Comparison of ENCODE assay signal across 15 cellular contexts in the genomic region with DNA sequence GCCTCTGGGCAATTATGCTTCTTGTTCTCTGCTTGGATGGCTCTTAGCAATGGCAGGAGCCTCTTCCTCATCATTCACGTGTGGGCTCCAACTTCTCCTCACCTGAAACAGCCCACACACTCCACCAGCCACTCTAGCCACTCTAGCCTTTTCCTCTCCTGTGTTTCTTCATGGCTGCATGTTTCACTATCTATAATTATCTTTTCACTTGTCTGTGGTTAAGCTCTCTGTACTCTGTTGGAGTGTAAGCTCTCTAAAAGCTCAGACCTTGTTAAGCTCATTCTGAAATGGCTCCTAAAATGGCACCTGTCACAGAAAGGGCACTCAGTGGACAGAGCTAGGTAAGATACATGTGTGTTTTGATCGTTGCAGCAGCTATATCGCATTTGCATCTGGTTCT.
DNase-seq lines count a peak whose midpoint lies in the region; ATAC-seq and TF ChIP-seq lines count a peak whose summit lies in the region.
"Had no signal": no experiment of that assay in that cellular context is flagged by ENCODE, and none has a peak within 500 bp of the region (broad histone marks: within the 10 kb centered on the region; RNA-seq: fewer than 3 reads in every experiment).

No MANE protein-coding gene starts in this region.

- peaks cover 32% of the 10 kb centered on the region for H3K4me1 Mint-ChIP-seq in central memory CD8-positive, alpha-beta T cell

- no peaks in the 10 kb centered on the region for H3K27me3 Mint-ChIP-seq in central memory CD8-positive, alpha-beta T cell
- H3K27me3 Mint-ChIP-seq: activated CD4-positive, alpha-beta T cell treated with anti-CD3 and anti-CD28 coated beads, Interleukin-2, amount 10 ng/mL, durations not matched to agents 7 days and 5 days; stimulated activated naive B cell treated with anti-CD40 and anti-IgM and Interleukin-4, amounts not matched to agents 10 μg/mL and 1 μg/mL and 100 μg/mL, for 72 hours had no signal

- no peak for TF ChIP-seq CTCF in GM12864 (IDR thresholded peaks at IDR 0.05; ENCODE audit: low read depth, low read length, missing control alignments)

- H3K27ac Mint-ChIP-seq in central memory CD8-positive, alpha-beta T cell (ENCODE audit: low read depth), result peak overlapping the region; percentile 42
- H3K27ac Mint-ChIP-seq: stimulated activated naive B cell treated with anti-CD40 and anti-IgM and Interleukin-4, amounts not matched to agents 10 μg/mL and 1 μg/mL and 100 μg/mL, for 72 hours had no signal

- no peaks in the 10 kb centered on the region for H3K9me3 Mint-ChIP-seq in central memory CD8-positive, alpha-beta T cell
- H3K9me3 Mint-ChIP-seq: activated CD4-positive, alpha-beta T cell treated with anti-CD3 and anti-CD28 coated beads, Interleukin-2, amount 10 ng/mL, durations not matched to agents 7 days and 5 days had no signal

- intact Hi-C loops in head of caudate nucleus (cut with DNase I), result no loop called here

- ATAC-seq in GM18868 (IDR thresholded peaks at IDR 0.05; ENCODE audit: unreplicated experiment), result peak; percentile 37
- no peak for ATAC-seq in central memory CD8-positive, alpha-beta T cell (replicated peaks; ENCODE audit: extremely low read depth, poor library complexity, severe bottlenecking)
- ATAC-seq: stimulated activated naive B cell treated with anti-CD40 and anti-IgM and Interleukin-4, amounts not matched to agents 10 μg/mL and 1 μg/mL and 100 μg/mL, for 72 hours had no signal

- H3K4me3 ChIP-seq in GM12864 (ENCODE audit: low read depth, low read length), result peak overlapping the region; percentile 19
- H3K4me3 ChIP-seq: ascending aorta had no signal

- DNase-seq in GM12864 (ENCODE audit: low read depth) (no peak), NCI-H2227 (lab: John Stamatoyannopoulos, UW; ENCODE audit: unreplicated experiment) (peak; percentile 47), AML-193 (lab: John Stamatoyannopoulos, UW) (no peak), hypothalamus (lab: John Stamatoyannopoulos, UW) (no peak), head of caudate nucleus (no peak)
- no peak for DNase-seq in central memory CD8-positive, alpha-beta T cell (ENCODE audit: low spot score in 2 of 2)
- DNase-seq: activated CD4-positive, alpha-beta T cell treated with anti-CD3 and anti-CD28 coated beads, Interleukin-2, amount 10 ng/mL, durations not matched to agents 7 days and 5 days; foreskin fibroblast; NCI-H146; NCI-H446; small intestine; stimulated activated naive B cell treated with anti-CD40 and anti-IgM and Interleukin-4, amounts not matched to agents 10 μg/mL and 1 μg/mL and 100 μg/mL, for 72 hours; trophoblast cell had no signal

- peak overlapping the region; percentile 63 for H3K4me3 Mint-ChIP-seq in central memory CD8-positive, alpha-beta T cell
- H3K4me3 Mint-ChIP-seq: activated CD4-positive, alpha-beta T cell treated with anti-CD3 and anti-CD28 coated beads, Interleukin-2, amount 10 ng/mL, durations not matched to agents 7 days and 5 days; stimulated activated naive B cell treated with anti-CD40 and anti-IgM and Interleukin-4, amounts not matched to agents 10 μg/mL and 1 μg/mL and 100 μg/mL, for 72 hours had no signal

- H3K36me3 Mint-ChIP-seq in central memory CD8-positive, alpha-beta T cell (ENCODE audit: insufficient read depth), result peaks cover 5% of the 10 kb centered on the region
